ENCODE assay signal across 20 cellular contexts in genomic region chr6:112441607-112442006, GRCh38.
DNase-seq lines count a peak whose midpoint lies in the region; ATAC-seq and TF ChIP-seq lines count a peak whose summit lies in the region.
"Had no signal": no experiment of that assay in that cellular context is flagged by ENCODE, and none has a peak within 500 bp of the region (broad histone marks: within the 10 kb centered on the region; RNA-seq: fewer than 3 reads in every experiment).

No MANE protein-coding gene starts in this region.

- no peaks in the 10 kb centered on the region for H3K27me3 ChIP-seq in skeletal muscle satellite cell (ENCODE audit: control insufficient read depth, insufficient read depth, low read length)
- no peaks in the 10 kb centered on the region for H3K27me3 ChIP-seq in dorsolateral prefrontal cortex
- H3K27me3 ChIP-seq: BE2C, Peyer's patch, SJSA1 had no signal

- intact Hi-C loops in dorsolateral prefrontal cortex (cut with DNase I) = no loop called here

- no peak for TF ChIP-seq CTCF in VCaP (conservative IDR thresholded peaks at IDR 0.05)
- no peak for TF ChIP-seq CTCF in fibroblast of mammary gland (conservative IDR thresholded peaks at IDR 0.05; ENCODE audit: control insufficient read depth, insufficient read depth, low read depth, low read length)
- TF ChIP-seq CTCF in dorsolateral prefrontal cortex (IDR thresholded peaks at IDR 0.05 in 54 of 56, conservative IDR thresholded peaks at IDR 0.05 in 2 of 56; ENCODE audit: low read depth in 1 of 56, partially characterized antibody in 56 of 56) = no peak

- H3K4me1 ChIP-seq in skeletal muscle satellite cell (ENCODE audit: control insufficient read depth, insufficient read depth, low read length) = peaks cover 19% of the 10 kb centered on the region
- H3K4me1 ChIP-seq: A549, Peyer's patch had no signal

- ATAC-seq in GM18867 (IDR thresholded peaks at IDR 0.05; ENCODE audit: unreplicated experiment) (peak; percentile 40), HG03175 (IDR thresholded peaks at IDR 0.05; ENCODE audit: unreplicated experiment) (no peak)
- ATAC-seq: A549, GM23338 had no signal

- H3K4me2 ChIP-seq in skeletal muscle satellite cell (ENCODE audit: low read length) = peak overlapping the region; percentile 60
- H3K4me2 ChIP-seq: A549, GM23338 had no signal

- H3K9ac ChIP-seq in skeletal muscle satellite cell (ENCODE audit: low read depth, low read length) = no peak overlapping the region

- H3K27ac ChIP-seq in VCaP (peak overlapping the region; percentile 68), dorsolateral prefrontal cortex (no peak overlapping the region)
- H3K27ac ChIP-seq: A549, Peyer's patch, SJSA1 had no signal

- H3K4me3 ChIP-seq in fibroblast of mammary gland (ENCODE audit: control insufficient read depth, low read depth, low read length) (no peak overlapping the region), skeletal muscle satellite cell (ENCODE audit: low read length) (no peak overlapping the region), dorsolateral prefrontal cortex (no peak overlapping the region)
- H3K4me3 ChIP-seq: A549, GM23338, HAP-1, Peyer's patch, SJSA1 had no signal

- no peaks in the 10 kb centered on the region for H3K9me3 ChIP-seq in skeletal muscle satellite cell (replicated peaks; ENCODE audit: low read length)
- H3K9me3 ChIP-seq: A549, BE2C, HAP-1, Peyer's patch, SJSA1 had no signal

- DNase-seq in fibroblast of mammary gland (ENCODE audit: low read depth) = peak; percentile 22
- DNase-seq in dorsolateral prefrontal cortex = no peak
- DNase-seq in DMS53 (lab: John Stamatoyannopoulos, UW) = no peak
- DNase-seq: BE2C, DMS79, KBM-7, NCI-H1105 treated with DMSO at 0.1 percent for 48 hours, NCI-H2029 treated with DMSO at 0.1 percent for 48 hours, NCI-H226, NCI-H510A treated with DMSO at 0.1 percent for 48 hours, NCI-H748 treated with DMSO at 0.1 percent for 48 hours, Peyer's patch had no signal

- H3K36me3 ChIP-seq in skeletal muscle satellite cell (ENCODE audit: insufficient read depth, low read length) = no peaks in the 10 kb centered on the region
- H3K36me3 ChIP-seq: BE2C, HAP-1, Peyer's patch, SJSA1 had no signal
